In genomic region chr4:120209706-120210105, GRCh38 we compare ENCODE assay signal across 1 cellular context.
TF ChIP-seq lines count a peak whose summit lies in the region.

No MANE protein-coding gene starts in this region.

TF ChIP-seq in HepG2, 621 proteins besides CTCF, POLR2A, EP300 and RAD21 (continued from another document):
- TF ChIP-seq SRF (IDR thresholded peaks at IDR 0.05; ENCODE audit: low read depth, low read length) = peak; percentile 79; the same call in 1 of the 2 replicates
TF ChIP-seq in HepG2: peak in this region for 1.
